In genomic region chr10:103696411-103697145, GRCh38 we compare ENCODE assay signal across 8 cellular contexts.
A peak's percentile ranks its signal among the peaks of the same experiment; 100 is the strongest.
DNase-seq lines count a peak whose midpoint lies in the region; ATAC-seq and TF ChIP-seq lines count a peak whose summit lies in the region.

No MANE protein-coding gene starts in this region.

- peak overlapping the region; percentile 25 for H2AFZ ChIP-seq in HCT116 (ENCODE audit: low read depth, low read length, poor library complexity, severe bottlenecking)

- H3K9ac ChIP-seq in HCT116 (ENCODE audit: low read length): peak overlapping the region; percentile 10

- DNase-seq in GM06990 (ENCODE audit: extremely low read depth, insufficient read length) (peak; percentile 74), HCT116 (ENCODE audit: low read depth, low spot score) (peak; percentile 83), NOMO-1 (lab: John Stamatoyannopoulos, UW; ENCODE audit: unreplicated experiment in 2 of 2) (peak; percentile 39 to 59), erythroblast (lab: John Stamatoyannopoulos, UW) (peak; percentile 57 to 73), occipital lobe (lab: John Stamatoyannopoulos, UW) (peak; percentile 40), upper lobe of right lung (no peak), NCI-H1105 treated with DMSO at 0.1 percent for 48 hours (lab: John Stamatoyannopoulos, UW) (no peak)
- peak in 2 of 3 experiments; percentile 46 to 51 for DNase-seq in activated CD8-positive, alpha-beta memory T cell treated with anti-CD3 and anti-CD28 coated beads for 48 hours (ENCODE audit: low read depth in 2 of 3, low spot score in 2 of 3)

- CTCF ChIA-PET in HCT116 (lab: Charles Lee): interaction anchor here (0.7 to 1.6 kb wide), 5 partner anchors 11 to 91 kb away, joined by 3 to 10 read pairs (median 4); no protein-coding TSS in a partner anchor

- no peaks in the 10 kb centered on the region for H3K36me3 ChIP-seq in GM06990 (ENCODE audit: control insufficient read depth, insufficient read depth, low read length)
- no peaks in the 10 kb centered on the region for H3K36me3 ChIP-seq in HCT116 (ENCODE audit: control insufficient read depth in 1 of 2, insufficient read depth in 2 of 2, low read length in 2 of 2)
- H3K36me3 ChIP-seq in upper lobe of right lung: no peaks in the 10 kb centered on the region

- POLR2A ChIA-PET in HCT116 (lab: Charles Lee): interaction anchor here (1.2 kb wide), 1 partner anchor 9 kb away, joined by 6 read pairs; no protein-coding TSS in a partner anchor

- no TSS peak for BruUV-seq in HCT116 (replicated peaks; lab: Mats Ljungman, UMichigan)

- TF ChIP-seq RAD21 in HCT116 (IDR thresholded peaks at IDR 0.05; ENCODE audit: low read depth): no peak

- H3K9me3 ChIP-seq in HCT116 (ENCODE audit: control insufficient read depth in 1 of 2, insufficient read depth in 1 of 2, low read depth in 1 of 2, low read length in 2 of 2) (no peaks in the 10 kb centered on the region), upper lobe of right lung (no peaks in the 10 kb centered on the region)

- H3K4me3 ChIP-seq in GM06990 (replicated peaks; ENCODE audit: low read depth, low read length) (no peak overlapping the region), HCT116 (replicated peaks in 1 of 2; ENCODE audit: low read depth in 1 of 2, low read length in 2 of 2) (peak overlapping the region; percentile 14 to 38), upper lobe of right lung (no peak overlapping the region)

- no peaks in the 10 kb centered on the region for H3K79me2 ChIP-seq in HCT116 (ENCODE audit: insufficient read depth, low read length)

- peak; percentile 69 for TF ChIP-seq POLR2A in HCT116 (IDR thresholded peaks at IDR 0.05; ENCODE audit: borderline replicate concordance, extremely low read depth, insufficient read depth, insufficient read length)
- TF ChIP-seq POLR2A in erythroblast (IDR thresholded peaks at IDR 0.05; ENCODE audit: low read length): no peak

- H3K27ac ChIP-seq in HCT116 (ENCODE audit: low read depth, low read length) (peak overlapping the region; percentile 30), upper lobe of right lung (no peak overlapping the region)

- peak overlapping the region; percentile 67 for H3K4me2 ChIP-seq in HCT116 (ENCODE audit: low read length)

- RAD21 ChIA-PET in HCT116 (lab: Charles Lee; ENCODE audit: low non-redundant PET in 1 of 2, low total read pairs in 2 of 2, uncharacterized antibody in 2 of 2, unreplicated experiment in 2 of 2): interaction anchor here (0.8 to 1.3 kb wide), 3 partner anchors 11 to 579 kb away, joined by 3 to 4 read pairs (median 3); no protein-coding TSS in a partner anchor

- H3K27me3 ChIP-seq in GM06990 (replicated peaks; ENCODE audit: control insufficient read depth, insufficient read depth, low read length): no peaks in the 10 kb centered on the region
- H3K27me3 ChIP-seq in HCT116 (ENCODE audit: insufficient read depth, low read length): no peaks in the 10 kb centered on the region; the same call in 1 of the 2 replicates
- H3K27me3 ChIP-seq in upper lobe of right lung: no peaks in the 10 kb centered on the region

- no peaks in the 10 kb centered on the region for H4K20me1 ChIP-seq in HCT116 (ENCODE audit: insufficient read depth)

- H3K4me1 ChIP-seq in HCT116 (ENCODE audit: control insufficient read depth in 1 of 2, insufficient read depth in 2 of 2, low read length in 2 of 2): peaks cover 37 to 47% of the 10 kb centered on the region in 2 experiments
- H3K4me1 ChIP-seq in upper lobe of right lung: peaks cover 18% of the 10 kb centered on the region

- intact Hi-C loops in HCT116 (cut with micrococcal nuclease): no loop called here
- intact Hi-C loops in upper lobe of right lung (cut with DNase I): no loop called here

- no peaks in the 10 kb centered on the region for H3K9me2 ChIP-seq in HCT116 (ENCODE audit: insufficient read depth)

- ATAC-seq in HCT116 (peak; percentile 78), upper lobe of right lung (peak; percentile 66)

- TF ChIP-seq CTCF in GM06990 (IDR thresholded peaks at IDR 0.05; ENCODE audit: insufficient read depth, low read length, poor library complexity, severe bottlenecking) (peak; percentile 37), HCT116 (IDR thresholded peaks at IDR 0.05 in 2 of 3, conservative IDR thresholded peaks at IDR 0.05 in 1 of 3; ENCODE audit: borderline replicate concordance in 1 of 3, insufficient read depth in 1 of 3, low read depth in 2 of 3, low read length in 2 of 3) (peak in 2 of 3 experiments; percentile 64 to 79; a peak in 4 of 6 replicates), upper lobe of right lung (IDR thresholded peaks at IDR 0.05) (peak; percentile 39)

TF ChIP-seq in HCT116, 20 proteins besides CTCF, POLR2A, EP300 and RAD21:
- TF ChIP-seq ATF3 (IDR thresholded peaks at IDR 0.05) (no peak), ZFX (IDR thresholded peaks at IDR 0.05) (0 out of 2 replicates have a peak, but pooled peaks have one; percentile 7), CBX3 (IDR thresholded peaks at IDR 0.05; ENCODE audit: low read depth) (no peak), EGR1 (IDR thresholded peaks at IDR 0.05; ENCODE audit: low read depth) (no peak), SIN3A (IDR thresholded peaks at IDR 0.05; ENCODE audit: low read depth) (no peak), JUND (IDR thresholded peaks at IDR 0.05) (no peak), ZBTB33 (IDR thresholded peaks at IDR 0.05; ENCODE audit: extremely low read depth, insufficient replicate concordance, low read length) (no peak), POLR2AphosphoS5 (IDR thresholded peaks at IDR 0.05; ENCODE audit: low read depth, low read length) (peak; percentile 69), MAX (IDR thresholded peaks at IDR 0.05) (no peak), REST (IDR thresholded peaks at IDR 0.05; ENCODE audit: low read depth) (no peak)

Comparison
In these comparisons a context has a peak if more than half of its experiments do, and no peak if none do; other contexts are left out.
1. DNase-seq: peak in GM06990 (single experiment), HCT116 (single experiment), NOMO-1 (2 of 2), activated CD8-positive, alpha-beta memory T cell treated with anti-CD3 and anti-CD28 coated beads for 48 hours (2 of 3), erythroblast (2 of 2) and occipital lobe (single experiment); none in upper lobe of right lung (single experiment) and NCI-H1105 treated with DMSO at 0.1 percent for 48 hours (single experiment).
2. H3K4me3 ChIP-seq: peak in HCT116 (2 of 2); none in GM06990 (single experiment) and upper lobe of right lung (single experiment).
3. Peak in every context shown above with its lines, with median percentiles within 50 percentile points of each other: CTCF ChIP-seq.